Comparison of ENCODE assay signal across 1 cellular context in genomic region chr5:1091632-1092031, GRCh38.
TF ChIP-seq lines count a peak whose summit lies in the region.

No MANE protein-coding gene starts in this region.

TF ChIP-seq in IMR-90, 13 proteins besides CTCF, POLR2A, EP300 and RAD21 (continued from another document):
- TF ChIP-seq FOS (IDR thresholded peaks at IDR 0.05; ENCODE audit: low read depth, low read length) (no peak), CHD1 (IDR thresholded peaks at IDR 0.05; ENCODE audit: low read depth, low read length) (no peak), MAFK (IDR thresholded peaks at IDR 0.05; ENCODE audit: low read depth, low read length) (no peak), SMC3 (IDR thresholded peaks at IDR 0.05; ENCODE audit: low read depth, low read length) (no peak)
- TF ChIP-seq, protein P1, sequence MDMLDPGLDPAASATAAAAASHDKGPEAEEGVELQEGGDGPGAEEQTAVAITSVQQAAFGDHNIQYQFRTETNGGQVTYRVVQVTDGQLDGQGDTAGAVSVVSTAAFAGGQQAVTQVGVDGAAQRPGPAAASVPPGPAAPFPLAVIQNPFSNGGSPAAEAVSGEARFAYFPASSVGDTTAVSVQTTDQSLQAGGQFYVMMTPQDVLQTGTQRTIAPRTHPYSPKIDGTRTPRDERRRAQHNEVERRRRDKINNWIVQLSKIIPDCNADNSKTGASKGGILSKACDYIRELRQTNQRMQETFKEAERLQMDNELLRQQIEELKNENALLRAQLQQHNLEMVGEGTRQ (IDR thresholded peaks at IDR 0.05; ENCODE audit: low read depth, low read length), result no peak
